ENCODE assay signal across 10 cellular contexts in genomic region chr18:3321133-3321812, GRCh38. TPM values are rescaled to one million over a fixed set of nuclear protein-coding genes. Genes with fewer than 3 reads are reported as not detected.
DNase-seq lines count a peak whose midpoint lies in the region; ATAC-seq and TF ChIP-seq lines count a peak whose summit lies in the region.
"Had no signal": no experiment of that assay in that cellular context is flagged by ENCODE, and none has a peak within 500 bp of the region (broad histone marks: within the 10 kb centered on the region; RNA-seq: fewer than 3 reads in every experiment).

No MANE protein-coding gene starts in this region.

- H3K36me3 ChIP-seq in adrenal gland (replicated peaks in 1 of 2), result no peaks in the 10 kb centered on the region

- ATAC-seq in GM18909 (IDR thresholded peaks at IDR 0.05; ENCODE audit: poor library complexity, unreplicated experiment), result no peak
- no peak for ATAC-seq in HG03521 (IDR thresholded peaks at IDR 0.05; ENCODE audit: unreplicated experiment)
- ATAC-seq: stimulated activated naive CD8-positive, alpha-beta T cell treated with anti-CD3 and anti-CD28 coated beads, Interleukin-15, amount 100 ng/mL, for 72 hours had no signal

- no peak for TF ChIP-seq CTCF in adrenal gland (IDR thresholded peaks at IDR 0.05)
- TF ChIP-seq CTCF in dorsolateral prefrontal cortex (IDR thresholded peaks at IDR 0.05 in 54 of 56, conservative IDR thresholded peaks at IDR 0.05 in 2 of 56; ENCODE audit: low read depth in 1 of 56, partially characterized antibody in 56 of 56), result no peak

- 79 to 90% (median 89%) methylated on average over 3 of the region's 3 CpGs for WGBS in adrenal gland, 4 donors

- TF ChIP-seq POLR2A in adrenal gland (IDR thresholded peaks at IDR 0.05), result no peak

- H3K4me3 ChIP-seq in adrenal gland (no peak overlapping the region), dorsolateral prefrontal cortex (no peak overlapping the region)

- intact Hi-C loops in adrenal gland (cut with DNase I) (loop anchor here in 1 of 2 donors (10.0 kb wide), 1 partner anchor 56 kb away; the partner anchor contains the start of gene MYL12B), dorsolateral prefrontal cortex (cut with DNase I) (no loop called here)

- no peak overlapping the region for H3K27ac ChIP-seq in adrenal gland
- H3K27ac ChIP-seq in dorsolateral prefrontal cortex, result no peak overlapping the region

- H3K9me3 ChIP-seq in adrenal gland (replicated peaks in 1 of 3), result no peaks in the 10 kb centered on the region

- DNase-seq in DMS 273 (lab: John Stamatoyannopoulos, UW; ENCODE audit: unreplicated experiment), result peak; percentile 65
- peak; percentile 4 for DNase-seq in NCI-H1105 (lab: John Stamatoyannopoulos, UW)
- peak; percentile 64 to 88 (median 79) for DNase-seq in adrenal gland
- DNase-seq in left kidney (ENCODE audit: low read depth, low spot score), result peak; percentile 7
- DNase-seq in dorsolateral prefrontal cortex, result no peak
- DNase-seq in NCI-H146 (lab: John Stamatoyannopoulos, UW), result no peak
- DNase-seq: retina; stimulated activated naive CD8-positive, alpha-beta T cell treated with anti-CD3 and anti-CD28 coated beads, Interleukin-15, amount 100 ng/mL, for 72 hours had no signal

- no peaks in the 10 kb centered on the region for H3K4me1 ChIP-seq in adrenal gland (replicated peaks in 1 of 2)

- no peaks in the 10 kb centered on the region for H3K27me3 ChIP-seq in adrenal gland
- H3K27me3 ChIP-seq in dorsolateral prefrontal cortex, result no peaks in the 10 kb centered on the region

RNA-seq across cellular contexts. Expression of gene MYL12B, which starts 59.3 kb away (rescaled TPM):
- 100 to 1,000 TPM; 259 to 580 (median 376) TPM for total RNA-seq in adrenal gland
- 100 to 1,000 TPM; 396 to 810 (median 786) TPM for polyA plus RNA-seq in adrenal gland
- total RNA-seq in dorsolateral prefrontal cortex, result 100 to 1,000 TPM in 100 of 120 experiments, 10 to 100 TPM in 20; 72.6 to 168 (median 118) TPM

Comparison
In these comparisons a context has a peak if more than half of its experiments do, and no peak if none do; other contexts are left out.
1. DNase-seq: peak in DMS 273 (single experiment), NCI-H1105 (single experiment), adrenal gland (7 of 7) and left kidney (single experiment); none in dorsolateral prefrontal cortex (0 of 10) and NCI-H146 (single experiment).